ENCODE assay signal across 17 cellular contexts in the genomic region with DNA sequence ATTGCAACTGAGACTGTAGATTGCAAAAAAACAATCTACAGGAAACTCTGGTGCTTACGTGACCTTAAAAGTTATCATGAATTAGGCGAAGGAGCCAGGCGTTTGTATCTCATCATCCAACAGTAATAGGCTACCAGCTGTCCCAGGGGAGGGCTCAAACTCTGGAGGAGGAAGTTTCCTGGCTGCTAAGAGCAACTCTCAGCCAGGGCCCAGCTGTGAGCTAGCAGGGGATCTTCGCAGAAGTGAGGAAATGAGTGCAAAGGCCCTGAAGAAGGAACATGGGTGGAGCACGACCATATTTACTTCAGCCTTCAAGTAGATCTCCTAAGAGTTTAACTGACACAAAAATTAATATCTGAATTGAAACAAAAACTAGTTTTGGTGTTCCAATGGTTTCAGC.
A peak's percentile ranks its signal among the peaks of the same experiment; 100 is the strongest.
DNase-seq lines count a peak whose midpoint lies in the region; ATAC-seq and TF ChIP-seq lines count a peak whose summit lies in the region.
"Had no signal": no experiment of that assay in that cellular context is flagged by ENCODE, and none has a peak within 500 bp of the region (broad histone marks: within the 10 kb centered on the region; RNA-seq: fewer than 3 reads in every experiment).

No MANE protein-coding gene starts in this region.

- no peaks in the 10 kb centered on the region for H4K20me1 ChIP-seq in osteoblast (ENCODE audit: insufficient read depth, low read length)

- no peak overlapping the region for H3K4me2 ChIP-seq in osteoblast (ENCODE audit: insufficient read depth, low read length)

- no peak for TF ChIP-seq CTCF in osteoblast (IDR thresholded peaks at IDR 0.05; ENCODE audit: extremely low read depth, low read depth, low read length)

- no peaks in the 10 kb centered on the region for H3K4me1 Mint-ChIP-seq in activated CD8-positive, alpha-beta T cell treated with anti-CD3 and anti-CD28 coated beads, Interleukin-2, amount 10 ng/mL, durations not matched to agents 7 days and 5 days (ENCODE audit: low read depth)
- H3K4me1 Mint-ChIP-seq: CD4-positive, CD25-positive, alpha-beta regulatory T cell; nephron had no signal

- H3K9me3 ChIP-seq in osteoblast (ENCODE audit: low read depth, low read length) = peaks cover 7% of the 10 kb centered on the region
- H3K9me3 ChIP-seq: prostate gland had no signal

- H3K36me3 Mint-ChIP-seq in activated CD8-positive, alpha-beta T cell treated with anti-CD3 and anti-CD28 coated beads, Interleukin-2, amount 10 ng/mL, durations not matched to agents 7 days and 5 days (ENCODE audit: low read depth) = no peaks in the 10 kb centered on the region
- H3K36me3 Mint-ChIP-seq: CD4-positive, CD25-positive, alpha-beta regulatory T cell had no signal

- CTCF ChIA-PET in activated CD8-positive, alpha-beta T cell treated with anti-CD3 and anti-CD28 coated beads, Interleukin-2, amount 10 ng/mL, durations not matched to agents 7 days and 5 days (lab: Charles Lee) = no interaction called here

- POLR2A ChIA-PET in activated CD8-positive, alpha-beta T cell treated with anti-CD3 and anti-CD28 coated beads, Interleukin-2, amount 10 ng/mL, durations not matched to agents 7 days and 5 days (lab: Charles Lee) = no interaction called here

- no peak overlapping the region for H3K4me3 Mint-ChIP-seq in activated CD8-positive, alpha-beta T cell treated with anti-CD3 and anti-CD28 coated beads, Interleukin-2, amount 10 ng/mL, durations not matched to agents 7 days and 5 days
- H3K4me3 Mint-ChIP-seq: CD4-positive, CD25-positive, alpha-beta regulatory T cell; nephron; stimulated activated naive CD8-positive, alpha-beta T cell treated with anti-CD3 and anti-CD28 coated beads, Interleukin-15, Interleukin-2, amounts not matched to agents 100 ng/mL and 50 ng/mL, for 24 hours had no signal

- H3K27ac ChIP-seq in osteoblast (ENCODE audit: low read depth, low read length) = no peak overlapping the region
- H3K27ac ChIP-seq: prostate gland had no signal

- H3K4me1 ChIP-seq in osteoblast (ENCODE audit: insufficient read depth, low read length) = no peaks in the 10 kb centered on the region
- H3K4me1 ChIP-seq: prostate gland had no signal

- no peak overlapping the region for H2AFZ ChIP-seq in osteoblast (ENCODE audit: low read length)

- no peaks in the 10 kb centered on the region for H3K27me3 Mint-ChIP-seq in activated CD8-positive, alpha-beta T cell treated with anti-CD3 and anti-CD28 coated beads, Interleukin-2, amount 10 ng/mL, durations not matched to agents 7 days and 5 days (ENCODE audit: low read depth)
- H3K27me3 Mint-ChIP-seq: CD4-positive, CD25-positive, alpha-beta regulatory T cell; stimulated activated naive CD8-positive, alpha-beta T cell treated with anti-CD3 and anti-CD28 coated beads, Interleukin-15, Interleukin-2, amounts not matched to agents 100 ng/mL and 50 ng/mL, for 24 hours had no signal

- H3K36me3 ChIP-seq in osteoblast (ENCODE audit: insufficient read depth, low read length) = no peaks in the 10 kb centered on the region
- H3K36me3 ChIP-seq: prostate gland had no signal

- DNase-seq in Right ventricle myocardium superior (peak; percentile 76), cardiac septum (ENCODE audit: low spot score) (no peak), SK-N-DZ (ENCODE audit: low spot score) (peak; percentile 14), left ventricle myocardium superior (peak; percentile 74), osteoblast (ENCODE audit: insufficient read length, low spot score, missing footprints) (no peak)
- DNase-seq in activated CD8-positive, alpha-beta T cell treated with anti-CD3 and anti-CD28 coated beads, Interleukin-2, amount 10 ng/mL, durations not matched to agents 7 days and 5 days = no peak
- DNase-seq: CD4-positive, CD25-positive, alpha-beta regulatory T cell; central memory CD4-positive, alpha-beta T cell; DMS79 treated with DMSO at 0.1 percent for 48 hours; effector CD8-positive, alpha-beta T cell; NCI-H187 treated with DMSO at 0.1 percent for 48 hours; NCI-H526 treated with DMSO at 0.1 percent for 48 hours had no signal

- intact Hi-C loops in Right ventricle myocardium superior (cut with DNase I) (no loop called here), cardiac septum (cut with DNase I) (no loop called here), left ventricle myocardium superior (cut with micrococcal nuclease) (no loop called here)

- H3K79me2 ChIP-seq in osteoblast (ENCODE audit: insufficient read depth, low read length) = no peaks in the 10 kb centered on the region

- H3K27me3 ChIP-seq in osteoblast (ENCODE audit: insufficient read depth, low read length) = no peaks in the 10 kb centered on the region

- ATAC-seq in Right ventricle myocardium superior (ENCODE audit: poor library complexity) (peak; percentile 95), left ventricle myocardium superior (peak; percentile 99), GM19397 (IDR thresholded peaks at IDR 0.05; ENCODE audit: unreplicated experiment) (no peak), GM18867 (IDR thresholded peaks at IDR 0.05; ENCODE audit: unreplicated experiment) (no peak)
- no peak for ATAC-seq in activated CD8-positive, alpha-beta T cell treated with anti-CD3 and anti-CD28 coated beads, Interleukin-2, amount 10 ng/mL, durations not matched to agents 7 days and 5 days

- no peak overlapping the region for H3K27ac Mint-ChIP-seq in activated CD8-positive, alpha-beta T cell treated with anti-CD3 and anti-CD28 coated beads, Interleukin-2, amount 10 ng/mL, durations not matched to agents 7 days and 5 days
- H3K27ac Mint-ChIP-seq: CD4-positive, CD25-positive, alpha-beta regulatory T cell; nephron; stimulated activated naive CD8-positive, alpha-beta T cell treated with anti-CD3 and anti-CD28 coated beads, Interleukin-15, Interleukin-2, amounts not matched to agents 100 ng/mL and 50 ng/mL, for 24 hours had no signal

- H3K4me3 ChIP-seq in osteoblast (ENCODE audit: insufficient read depth, low read length) = no peak overlapping the region
- H3K4me3 ChIP-seq: prostate gland had no signal

- H3K9me3 Mint-ChIP-seq in activated CD8-positive, alpha-beta T cell treated with anti-CD3 and anti-CD28 coated beads, Interleukin-2, amount 10 ng/mL, durations not matched to agents 7 days and 5 days (ENCODE audit: insufficient read depth) = no peaks in the 10 kb centered on the region
- H3K9me3 Mint-ChIP-seq: nephron had no signal

Comparison
In these comparisons a context has a peak if more than half of its experiments do, and no peak if none do; other contexts are left out.
1. DNase-seq: peak in Right ventricle myocardium superior (single experiment), SK-N-DZ (single experiment) and left ventricle myocardium superior (single experiment); none in cardiac septum (single experiment), activated CD8-positive, alpha-beta T cell treated with anti-CD3 and anti-CD28 coated beads, Interleukin-2, amount 10 ng/mL, durations not matched to agents 7 days and 5 days (single experiment) and osteoblast (single experiment).
2. ATAC-seq: peak in Right ventricle myocardium superior (single experiment) and left ventricle myocardium superior (single experiment); none in activated CD8-positive, alpha-beta T cell treated with anti-CD3 and anti-CD28 coated beads, Interleukin-2, amount 10 ng/mL, durations not matched to agents 7 days and 5 days (single experiment), GM19397 (single experiment) and GM18867 (single experiment).